In the genomic region with DNA sequence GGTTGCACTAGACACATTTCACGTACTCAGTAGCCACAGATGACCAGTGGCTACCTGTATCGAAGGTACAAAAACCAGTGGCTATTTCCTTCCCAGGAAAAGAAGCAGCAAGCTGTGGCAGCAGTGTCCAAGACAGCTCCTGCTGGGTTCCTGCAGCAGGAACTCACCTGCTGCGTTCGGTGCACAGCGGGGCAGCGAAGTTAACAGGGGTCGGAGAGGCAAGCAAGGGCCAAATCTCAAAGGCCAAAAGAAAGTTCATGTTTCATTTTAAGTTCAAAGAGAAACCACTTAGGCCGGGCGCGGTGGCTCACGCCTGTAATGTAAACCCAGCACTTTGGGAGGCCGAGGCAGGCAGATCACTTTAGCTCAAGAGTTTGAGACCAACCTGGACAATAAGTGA, we compare ENCODE assay signal across 14 cellular contexts. TPM values are rescaled to one million over a fixed set of nuclear protein-coding genes. Genes with fewer than 3 reads are reported as not detected.
"Had no signal": no experiment of that assay in that cellular context is flagged by ENCODE, and none has a peak within 500 bp of the region (broad histone marks: within the 10 kb centered on the region; RNA-seq: fewer than 3 reads in every experiment).

No MANE protein-coding gene starts in this region.

- H3K9me3 ChIP-seq: ascending aorta, esophagus muscularis mucosa, pancreas, SK-N-SH had no signal

- H3K4me3 Mint-ChIP-seq: activated CD8-positive, alpha-beta T cell treated with anti-CD3 and anti-CD28 coated beads, Interleukin-2, amount 10 ng/mL, durations not matched to agents 7 days and 5 days; activated naive CD8-positive, alpha-beta T cell treated with anti-CD3 and anti-CD28 coated beads, Interleukin-2, amount 50 U/mL, for 24 hours had no signal

- H3K27ac ChIP-seq: ascending aorta, esophagus muscularis mucosa, pancreas had no signal

- H3K27ac Mint-ChIP-seq: activated CD8-positive, alpha-beta T cell treated with anti-CD3 and anti-CD28 coated beads, Interleukin-2, amount 10 ng/mL, durations not matched to agents 7 days and 5 days; activated naive CD8-positive, alpha-beta T cell treated with anti-CD3 and anti-CD28 coated beads, Interleukin-2, amount 50 U/mL, for 24 hours; memory B cell had no signal

- H3K4me1 ChIP-seq: pancreas had no signal

- H3K36me3 ChIP-seq: ascending aorta, esophagus muscularis mucosa, pancreas had no signal

- DNase-seq: activated CD8-positive, alpha-beta T cell treated with anti-CD3 and anti-CD28 coated beads, Interleukin-2, amount 10 ng/mL, durations not matched to agents 7 days and 5 days; hippocampal formation; kidney glomerular epithelial cell; SK-N-SH; T-helper 1 cell had no signal

- H3K27me3 ChIP-seq: ascending aorta, esophagus muscularis mucosa, pancreas had no signal

- H3K9me3 Mint-ChIP-seq: activated naive CD8-positive, alpha-beta T cell treated with anti-CD3 and anti-CD28 coated beads, Interleukin-2, amount 50 U/mL, for 24 hours; memory B cell; stimulated activated memory B cell treated with anti-CD40 and anti-IgM and Interleukin-4, amounts not matched to agents 10 μg/mL and 1 μg/mL and 100 μg/mL, for 72 hours had no signal

RNA-seq across cellular contexts. Expression of a gene that starts 26.9 kb away (rescaled TPM):
- total RNA-seq: activated CD8-positive, alpha-beta T cell treated with anti-CD3 and anti-CD28 coated beads, Interleukin-2, amount 10 ng/mL, durations not matched to agents 7 days and 5 days; ascending aorta; bronchial epithelial cell; esophagus muscularis mucosa; glomerular endothelial cell; mucosa of gallbladder; pancreas had no signal
- polyA plus RNA-seq: pancreas had no signal
